Comparison of ENCODE assay signal across 20 cellular contexts in genomic region chr10:63438506-63439498, GRCh38. TPM values are rescaled to one million over a fixed set of nuclear protein-coding genes. Genes with fewer than 3 reads are reported as not detected.
DNase-seq lines count a peak whose midpoint lies in the region; ATAC-seq and TF ChIP-seq lines count a peak whose summit lies in the region.
"Had no signal": no experiment of that assay in that cellular context is flagged by ENCODE, and none has a peak within 500 bp of the region (broad histone marks: within the 10 kb centered on the region; RNA-seq: fewer than 3 reads in every experiment).

No MANE protein-coding gene starts in this region.

- H3K36me3 Mint-ChIP-seq in endodermal cell (ENCODE audit: low read depth): peaks cover 2% of the 10 kb centered on the region
- H3K36me3 Mint-ChIP-seq: naive thymus-derived CD4-positive, alpha-beta T cell had no signal

- H3K9me3 ChIP-seq in HUES6 (ENCODE audit: control insufficient read depth, insufficient read depth, low read depth, low read length): no peaks in the 10 kb centered on the region
- no peaks in the 10 kb centered on the region for H3K9me3 ChIP-seq in endodermal cell (ENCODE audit: control insufficient read depth, low read length)
- no peaks in the 10 kb centered on the region for H3K9me3 ChIP-seq in mesodermal cell (ENCODE audit: control insufficient read depth, low read length)
- H3K9me3 ChIP-seq: pancreas, suprapubic skin had no signal

- H3K4me3 Mint-ChIP-seq in endodermal cell: no peak overlapping the region
- H3K4me3 Mint-ChIP-seq: activated T-helper 1 cell treated with anti-CD3 and anti-CD28 coated beads, Interleukin-12 subunit alpha, Interleukin-12 subunit beta, Interleukin-2, Interleukin-4 antibody, amounts not matched to agents 30 ng/mL and 10 ng/mL and 1 ng/mL, durations not matched to agents 14 hours and 24 hours and 36 hours; naive thymus-derived CD4-positive, alpha-beta T cell had no signal

- peak; percentile 13 for DNase-seq in COLO829 (ENCODE audit: low spot score)
- DNase-seq in endodermal cell: no peak
- DNase-seq in foreskin keratinocyte: no peak
- no peak for DNase-seq in mesenteric fat pad (ENCODE audit: low spot score)
- no peak for DNase-seq in DMS 273 treated with DMSO at 0.1 percent for 48 hours (lab: John Stamatoyannopoulos, UW)
- DNase-seq: activated CD8-positive, alpha-beta memory T cell treated with anti-CD3 and anti-CD28 coated beads for 24 hours; Calu3; naive thymus-derived CD4-positive, alpha-beta T cell; NCI-H1694 treated with DMSO at 0.1 percent for 48 hours; pancreas; T-helper 2 cell had no signal

- no peak overlapping the region for H3K27ac Mint-ChIP-seq in endodermal cell
- H3K27ac Mint-ChIP-seq: activated T-helper 1 cell treated with anti-CD3 and anti-CD28 coated beads, Interleukin-12 subunit alpha, Interleukin-12 subunit beta, Interleukin-2, Interleukin-4 antibody, amounts not matched to agents 30 ng/mL and 10 ng/mL and 1 ng/mL, durations not matched to agents 14 hours and 24 hours and 36 hours; naive thymus-derived CD4-positive, alpha-beta T cell had no signal

- no peaks in the 10 kb centered on the region for H3K9me3 Mint-ChIP-seq in endodermal cell
- H3K9me3 Mint-ChIP-seq: activated T-helper 1 cell treated with anti-CD3 and anti-CD28 coated beads, Interleukin-12 subunit alpha, Interleukin-12 subunit beta, Interleukin-2, Interleukin-4 antibody, amounts not matched to agents 30 ng/mL and 10 ng/mL and 1 ng/mL, durations not matched to agents 14 hours and 24 hours and 36 hours; naive thymus-derived CD4-positive, alpha-beta T cell had no signal

- peaks cover 32% of the 10 kb centered on the region for H3K4me1 Mint-ChIP-seq in endodermal cell

- H3K36me3 ChIP-seq in HUES6 (ENCODE audit: control insufficient read depth, insufficient read depth, low read length) (no peaks in the 10 kb centered on the region), endodermal cell (ENCODE audit: control insufficient read depth, insufficient read depth, low read length) (peaks cover 3% of the 10 kb centered on the region), mesodermal cell (ENCODE audit: control insufficient read depth, insufficient read depth, low read length) (no peaks in the 10 kb centered on the region)
- H3K36me3 ChIP-seq: pancreas, suprapubic skin had no signal

- H3K27me3 ChIP-seq in HUES6 (ENCODE audit: control insufficient read depth, insufficient read depth, low read length) (no peaks in the 10 kb centered on the region), endodermal cell (ENCODE audit: control insufficient read depth, insufficient read depth, low read length, poor library complexity, severe bottlenecking) (no peaks in the 10 kb centered on the region), foreskin keratinocyte (no peaks in the 10 kb centered on the region)
- H3K27me3 ChIP-seq: pancreas, suprapubic skin had no signal

- ATAC-seq in GM21786 (IDR thresholded peaks at IDR 0.05; ENCODE audit: unreplicated experiment): no peak
- ATAC-seq in foreskin keratinocyte: no peak
- ATAC-seq: GM12878; naive thymus-derived CD4-positive, alpha-beta T cell; Right ventricle myocardium inferior had no signal

- H3K27me3 Mint-ChIP-seq in endodermal cell (ENCODE audit: insufficient read depth): no peaks in the 10 kb centered on the region
- H3K27me3 Mint-ChIP-seq: naive thymus-derived CD4-positive, alpha-beta T cell had no signal

- TF ChIP-seq CTCF in endodermal cell (conservative IDR thresholded peaks at IDR 0.05) (no peak), foreskin keratinocyte (conservative IDR thresholded peaks at IDR 0.05) (no peak)

- H3K27ac ChIP-seq in HUES6 (ENCODE audit: low read depth, low read length): peak overlapping the region; percentile 7; the same call in 1 of the 2 replicates
- H3K27ac ChIP-seq in endodermal cell (ENCODE audit: low read depth, low read length): no peak overlapping the region
- peak overlapping the region; percentile 65 for H3K27ac ChIP-seq in mesodermal cell (ENCODE audit: low read depth, low read length, severe bottlenecking)
- H3K27ac ChIP-seq in foreskin keratinocyte: no peak overlapping the region
- H3K27ac ChIP-seq: pancreas, skin epidermis, suprapubic skin had no signal

- WGBS in endodermal cell (ENCODE audit: insufficient coverage in 1 of 2, insufficient read length in 1 of 2), 2 experiments: 52 to 67% methylated on average over 7 to 8 of the region's 8 CpGs
- 48 to 51% methylated on average over 5 of the region's 8 CpGs for WGBS in mesodermal cell (ENCODE audit: insufficient coverage in 2 of 2), 2 experiments

- H3K4me3 ChIP-seq in HUES6 (ENCODE audit: low read depth, low read length): no peak overlapping the region; the same call in 1 of the 2 replicates
- H3K4me3 ChIP-seq in endodermal cell (ENCODE audit: low read length): peak overlapping the region; percentile 68
- H3K4me3 ChIP-seq in mesodermal cell (ENCODE audit: extremely low read depth, insufficient read depth, low read length, poor library complexity, severe bottlenecking): no peak overlapping the region
- H3K4me3 ChIP-seq: GM12878, lung, pancreas, skin epidermis, suprapubic skin had no signal

- H3K4me1 ChIP-seq in HUES6 (ENCODE audit: control insufficient read depth, insufficient read depth, low read length): peaks cover 77% of the 10 kb centered on the region
- H3K4me1 ChIP-seq in endodermal cell (ENCODE audit: control insufficient read depth, insufficient read depth, low read length): peaks cover 16% of the 10 kb centered on the region
- H3K4me1 ChIP-seq in mesodermal cell (ENCODE audit: control insufficient read depth, insufficient read depth, low read length, poor library complexity, severe bottlenecking): peaks cover 71% of the 10 kb centered on the region
- H3K4me1 ChIP-seq in foreskin keratinocyte: peaks cover 38% of the 10 kb centered on the region

- H3K9ac ChIP-seq in HUES6 (ENCODE audit: low read length) (peak overlapping the region; percentile 32), endodermal cell (ENCODE audit: extremely low read depth, low read length, poor library complexity, severe bottlenecking) (no peak overlapping the region)

RNA-seq across cellular contexts. Expression of gene JMJD1C, which starts 27.0 kb away (rescaled TPM):
- 100 to 1,000 TPM in 1 of 2 donors, 10 to 100 TPM in 1; 91.3 to 114 TPM for total RNA-seq in endodermal cell
- polyA plus RNA-seq in endodermal cell (2013, experiment 1 of 2): 79.6 TPM
- 73.7 TPM for polyA plus RNA-seq in endodermal cell (2013, experiment 2 of 2)
- 86.2 TPM for polyA plus RNA-seq in mesodermal cell (2013, experiment 1 of 2)
- 91.9 TPM for polyA plus RNA-seq in mesodermal cell (2013, experiment 2 of 2)
- 42.0 and 51.6 TPM in 2 replicates for total RNA-seq in foreskin keratinocyte
- 11.4 and 12.0 TPM in 2 replicates for polyA plus RNA-seq in foreskin keratinocyte
- total RNA-seq in mesenteric fat pad: 89.2 TPM

Comparison
In these comparisons a context has a peak if more than half of its experiments do, and no peak if none do; other contexts are left out.
1. H3K27ac ChIP-seq: peak in HUES6 (single experiment) and mesodermal cell (single experiment); none in endodermal cell (single experiment) and foreskin keratinocyte (single experiment).